Comparison of ENCODE assay signal across 13 cellular contexts in the genomic region with DNA sequence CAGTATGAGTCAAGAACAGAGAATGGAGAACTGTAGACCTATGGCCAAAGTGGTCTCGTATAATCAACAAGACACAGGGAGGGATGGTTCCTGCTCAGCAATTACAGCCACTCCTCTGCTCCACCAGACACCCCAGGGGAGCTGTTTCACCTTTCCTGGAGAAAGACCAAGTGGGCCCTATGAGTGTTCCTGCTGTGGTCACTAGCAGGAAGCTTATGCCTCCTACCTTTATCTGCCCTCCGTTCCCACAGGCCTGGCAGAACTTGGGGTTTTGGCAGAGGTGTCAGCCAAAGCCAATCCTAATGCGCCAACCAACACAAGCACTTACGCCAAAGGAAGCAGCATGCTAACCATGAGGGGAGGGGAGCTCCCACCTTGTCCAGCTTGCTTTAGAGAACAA. TPM values are rescaled to one million over a fixed set of nuclear protein-coding genes. Genes with fewer than 3 reads are reported as not detected.
DNase-seq lines count a peak whose midpoint lies in the region; ATAC-seq and TF ChIP-seq lines count a peak whose summit lies in the region.
"Had no signal": no experiment of that assay in that cellular context is flagged by ENCODE, and none has a peak within 500 bp of the region (broad histone marks: within the 10 kb centered on the region; RNA-seq: fewer than 3 reads in every experiment).

No MANE protein-coding gene starts in this region.

- ATAC-seq in heart left ventricle (no peak), left cardiac atrium (no peak), esophagus mucosa (peak; percentile 30)
- ATAC-seq: activated T-cell treated with anti-CD3 and anti-CD28 coated beads, Interleukin-2, amount 50 U/mL, for 72 hours; left lobe of liver had no signal

- TF ChIP-seq POLR2A in heart left ventricle (IDR thresholded peaks at IDR 0.05) (no peak), uterus (IDR thresholded peaks at IDR 0.05) (no peak)

- no peaks in the 10 kb centered on the region for H3K27me3 ChIP-seq in heart left ventricle
- H3K27me3 ChIP-seq in uterus, result no peaks in the 10 kb centered on the region
- H3K27me3 ChIP-seq: Peyer's patch had no signal

- DNase-seq in heart left ventricle, result no peak
- DNase-seq in left cardiac atrium, result no peak
- no peak for DNase-seq in activated T-helper 1 cell treated with anti-CD3 and anti-CD28 coated beads, Interleukin-12 subunit alpha, Interleukin-12 subunit beta, Interleukin-2, Interleukin-4 antibody, amounts not matched to agents 30 ng/mL and 10 ng/mL and 1 ng/mL, durations not matched to agents 14 hours and 24 hours and 36 hours (ENCODE audit: low spot score)
- no peak for DNase-seq in uterus
- no peak for DNase-seq in NCI-H2029 treated with DMSO at 0.1 percent for 48 hours (lab: John Stamatoyannopoulos, UW)
- DNase-seq in NCI-H1417 (lab: John Stamatoyannopoulos, UW), result no peak
- no peak for DNase-seq in NAMALWA (ENCODE audit: low spot score)
- DNase-seq: activated T-cell treated with anti-CD3 and anti-CD28 coated beads, Interleukin-2, amount 50 U/mL, for 72 hours; NCI-H2107; Peyer's patch; WERI-Rb-1 had no signal

- H3K4me1 Mint-ChIP-seq in activated T-helper 1 cell treated with anti-CD3 and anti-CD28 coated beads, Interleukin-12 subunit alpha, Interleukin-12 subunit beta, Interleukin-2, Interleukin-4 antibody, amounts not matched to agents 30 ng/mL and 10 ng/mL and 1 ng/mL, durations not matched to agents 14 hours and 24 hours and 36 hours (ENCODE audit: low read depth), result peaks cover 53% of the 10 kb centered on the region

- intact Hi-C loops in heart left ventricle (cut with DNase I), result loop anchor here in 5 of 10 donors (5.0 to 10.0 kb wide), 6 partner anchors 73 to 385 kb away; a partner anchor contains a TSS
- intact Hi-C loops in left cardiac atrium (cut with DNase I), result loop anchor here in 1 of 2 donors (10.0 kb wide), 1 partner anchor 113 kb away; a partner anchor contains a TSS
- intact Hi-C loops in activated T-helper 1 cell treated with anti-CD3 and anti-CD28 coated beads, Interleukin-12 subunit alpha, Interleukin-12 subunit beta, Interleukin-2, Interleukin-4 antibody, amounts not matched to agents 30 ng/mL and 10 ng/mL and 1 ng/mL, durations not matched to agents 14 hours and 24 hours and 36 hours (cut with micrococcal nuclease), result no loop called here
- intact Hi-C loops in uterus (cut with DNase I; ENCODE audit: low total_unique reads), result no loop called here

- no peak for TF ChIP-seq CTCF in heart left ventricle (IDR thresholded peaks at IDR 0.05)
- no peak for TF ChIP-seq CTCF in uterus (IDR thresholded peaks at IDR 0.05)

- no peaks in the 10 kb centered on the region for H3K9me3 Mint-ChIP-seq in activated T-helper 1 cell treated with anti-CD3 and anti-CD28 coated beads, Interleukin-12 subunit alpha, Interleukin-12 subunit beta, Interleukin-2, Interleukin-4 antibody, amounts not matched to agents 30 ng/mL and 10 ng/mL and 1 ng/mL, durations not matched to agents 14 hours and 24 hours and 36 hours
- H3K9me3 Mint-ChIP-seq: activated T-cell treated with anti-CD3 and anti-CD28 coated beads, Interleukin-2, amount 50 U/mL, for 72 hours had no signal

- H3K27me3 Mint-ChIP-seq in activated T-helper 1 cell treated with anti-CD3 and anti-CD28 coated beads, Interleukin-12 subunit alpha, Interleukin-12 subunit beta, Interleukin-2, Interleukin-4 antibody, amounts not matched to agents 30 ng/mL and 10 ng/mL and 1 ng/mL, durations not matched to agents 14 hours and 24 hours and 36 hours (ENCODE audit: insufficient read depth), result no peaks in the 10 kb centered on the region

- peaks cover 36% of the 10 kb centered on the region for H3K36me3 Mint-ChIP-seq in activated T-helper 1 cell treated with anti-CD3 and anti-CD28 coated beads, Interleukin-12 subunit alpha, Interleukin-12 subunit beta, Interleukin-2, Interleukin-4 antibody, amounts not matched to agents 30 ng/mL and 10 ng/mL and 1 ng/mL, durations not matched to agents 14 hours and 24 hours and 36 hours (ENCODE audit: low read depth)

- H3K27ac ChIP-seq in heart left ventricle (peak overlapping the region; percentile 34 to 85 (median 78)), uterus (peak overlapping the region; percentile 61 to 67)
- H3K27ac ChIP-seq: WERI-Rb-1 had no signal

- 58 to 66% (median 62%) methylated on average over 4 of the region's 4 CpGs for WGBS in heart left ventricle, 4 donors

- H3K9me3 ChIP-seq in heart left ventricle (no peaks in the 10 kb centered on the region), uterus (no peaks in the 10 kb centered on the region)
- H3K9me3 ChIP-seq: Peyer's patch had no signal

- peaks cover 0 to 43% (median 31%) of the 10 kb centered on the region in 9 donors for H3K36me3 ChIP-seq in heart left ventricle
- H3K36me3 ChIP-seq in uterus, result no peaks in the 10 kb centered on the region

- H3K4me3 ChIP-seq in heart left ventricle, result no peak overlapping the region
- no peak overlapping the region for H3K4me3 ChIP-seq in uterus
- H3K4me3 ChIP-seq: Peyer's patch had no signal

- no peak overlapping the region for H3K4me3 Mint-ChIP-seq in activated T-helper 1 cell treated with anti-CD3 and anti-CD28 coated beads, Interleukin-12 subunit alpha, Interleukin-12 subunit beta, Interleukin-2, Interleukin-4 antibody, amounts not matched to agents 30 ng/mL and 10 ng/mL and 1 ng/mL, durations not matched to agents 14 hours and 24 hours and 36 hours
- H3K4me3 Mint-ChIP-seq: activated T-cell treated with anti-CD3 and anti-CD28 coated beads, Interleukin-2, amount 50 U/mL, for 72 hours had no signal

- H3K4me1 ChIP-seq in heart left ventricle (peaks cover 16 to 78% (median 65%) of the 10 kb centered on the region in 12 donors), uterus (peaks cover 0 to 11% of the 10 kb centered on the region in 2 donors)

- peak overlapping the region; percentile 18 for H3K27ac Mint-ChIP-seq in activated T-helper 1 cell treated with anti-CD3 and anti-CD28 coated beads, Interleukin-12 subunit alpha, Interleukin-12 subunit beta, Interleukin-2, Interleukin-4 antibody, amounts not matched to agents 30 ng/mL and 10 ng/mL and 1 ng/mL, durations not matched to agents 14 hours and 24 hours and 36 hours

RNA-seq across cellular contexts. Expression of a gene that starts 31.2 kb away (rescaled TPM):
- total RNA-seq in heart left ventricle (10 to 100 TPM; 30.5 to 77.0 (median 48.9) TPM), left cardiac atrium (10 to 100 TPM; 36.3 to 40.7 TPM), esophagus mucosa (45.7 TPM), uterus (100 to 1,000 TPM in 2 of 4 donors, 10 to 100 TPM in 2; 41.0 to 188 (median 92.0) TPM)
- polyA plus RNA-seq in heart left ventricle, result 10 to 100 TPM; 14.5 to 42.5 TPM
- 85.1 and 93.2 TPM in 2 replicates for total RNA-seq in activated T-helper 1 cell treated with anti-CD3 and anti-CD28 coated beads, Interleukin-12 subunit alpha, Interleukin-12 subunit beta, Interleukin-2, Interleukin-4 antibody, amounts not matched to agents 30 ng/mL and 10 ng/mL and 1 ng/mL, durations not matched to agents 14 hours and 24 hours and 36 hours
